In the genomic region with DNA sequence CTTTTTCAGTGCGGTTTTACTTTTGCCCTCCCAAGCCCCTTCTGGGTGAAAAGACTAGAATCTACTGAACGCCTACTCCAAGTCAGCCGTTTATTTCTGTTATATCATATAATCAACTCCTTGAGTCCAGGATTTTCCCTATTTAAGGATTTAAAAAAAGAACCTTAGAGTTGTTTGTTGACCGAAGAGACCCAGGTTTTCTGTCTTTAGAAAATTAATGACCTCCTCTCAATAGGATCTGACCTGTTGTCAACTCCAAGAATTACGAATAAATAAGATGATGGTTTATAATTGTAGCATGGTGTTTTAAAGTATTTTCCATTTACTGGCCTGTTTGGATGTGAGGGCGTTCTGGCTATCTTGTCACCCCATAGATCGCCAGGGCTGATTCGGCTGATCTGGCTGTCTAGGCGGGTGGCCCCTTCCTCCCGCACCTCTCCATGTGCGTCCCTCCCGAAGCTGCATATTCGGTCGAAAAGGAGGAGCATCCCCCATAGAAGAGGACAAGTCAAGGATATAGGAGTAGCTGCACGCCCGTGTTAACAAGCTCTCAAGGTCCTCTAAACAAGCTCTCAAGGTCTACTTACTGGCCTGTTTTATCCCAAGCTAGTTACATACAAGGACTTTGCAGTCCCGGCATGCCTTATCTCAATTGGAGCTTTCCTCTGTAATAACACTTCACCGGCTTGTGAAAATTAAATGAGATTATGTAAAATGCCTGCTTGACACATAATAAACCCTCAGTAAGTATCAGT, we compare ENCODE assay signal across 1 cellular context.
TF ChIP-seq lines count a peak whose summit lies in the region.

No MANE protein-coding gene starts in this region.

TF ChIP-seq in HEK293T, 16 proteins besides CTCF, POLR2A, EP300 and RAD21:
- TF ChIP-seq CTBP1 (IDR thresholded peaks at IDR 0.05; ENCODE audit: borderline replicate concordance) (no peak), TARDBP (IDR thresholded peaks at IDR 0.05) (no peak), SUZ12 (IDR thresholded peaks at IDR 0.05) (no peak), FOXA1 (IDR thresholded peaks at IDR 0.05) (no peak), ARNT (IDR thresholded peaks at IDR 0.05) (no peak), NFRKB (IDR thresholded peaks at IDR 0.05) (no peak), ELF4 (IDR thresholded peaks at IDR 0.05) (no peak), L3MBTL2 (conservative IDR thresholded peaks at IDR 0.05) (no peak), FOXK2 (IDR thresholded peaks at IDR 0.05) (no peak), ZNF384 (IDR thresholded peaks at IDR 0.05) (no peak), SP1 (IDR thresholded peaks at IDR 0.05) (no peak), LEF1 (IDR thresholded peaks at IDR 0.05; ENCODE audit: borderline replicate concordance) (no peak), HDGF (IDR thresholded peaks at IDR 0.05; ENCODE audit: borderline replicate concordance) (no peak), FOXM1 (IDR thresholded peaks at IDR 0.05; ENCODE audit: borderline replicate concordance) (no peak)
- TF ChIP-seq, protein P1, sequence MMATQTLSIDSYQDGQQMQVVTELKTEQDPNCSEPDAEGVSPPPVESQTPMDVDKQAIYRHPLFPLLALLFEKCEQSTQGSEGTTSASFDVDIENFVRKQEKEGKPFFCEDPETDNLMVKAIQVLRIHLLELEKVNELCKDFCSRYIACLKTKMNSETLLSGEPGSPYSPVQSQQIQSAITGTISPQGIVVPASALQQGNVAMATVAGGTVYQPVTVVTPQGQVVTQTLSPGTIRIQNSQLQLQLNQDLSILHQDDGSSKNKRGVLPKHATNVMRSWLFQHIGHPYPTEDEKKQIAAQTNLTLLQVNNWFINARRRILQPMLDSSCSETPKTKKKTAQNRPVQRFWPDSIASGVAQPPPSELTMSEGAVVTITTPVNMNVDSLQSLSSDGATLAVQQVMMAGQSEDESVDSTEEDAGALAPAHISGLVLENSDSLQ (IDR thresholded peaks at IDR 0.05): no peak
